In the genomic region with DNA sequence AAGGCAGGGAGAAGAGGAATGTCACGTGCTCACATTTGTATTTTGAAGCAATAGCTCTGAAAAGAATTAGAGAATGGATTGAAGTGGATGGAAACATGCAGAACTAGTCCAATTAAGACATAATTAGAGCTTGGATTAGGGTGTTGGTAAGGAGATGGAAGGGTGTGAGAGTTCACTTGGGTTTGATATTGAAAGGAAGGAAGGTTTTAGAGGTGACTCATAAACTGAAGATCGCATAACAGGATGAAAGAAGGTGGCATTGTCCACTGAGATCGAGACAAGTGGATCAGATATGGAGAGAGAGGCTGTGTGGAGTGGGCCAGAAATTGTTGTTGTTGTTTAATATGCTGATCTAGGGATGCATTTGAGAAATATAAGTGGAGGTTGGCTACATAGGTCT, we compare ENCODE assay signal across 28 cellular contexts.
DNase-seq lines count a peak whose midpoint lies in the region; ATAC-seq and TF ChIP-seq lines count a peak whose summit lies in the region.
"Had no signal": no experiment of that assay in that cellular context is flagged by ENCODE, and none has a peak within 500 bp of the region (broad histone marks: within the 10 kb centered on the region; RNA-seq: fewer than 3 reads in every experiment).

No MANE protein-coding gene starts in this region.

- no peak overlapping the region for H3K27ac Mint-ChIP-seq in MCF 10A (ENCODE audit: low read depth, unreplicated experiment)
- no peak overlapping the region for H3K27ac Mint-ChIP-seq in activated CD4-positive, alpha-beta T cell treated with anti-CD3 and anti-CD28 coated beads for 36 hours
- H3K27ac Mint-ChIP-seq: activated naive CD8-positive, alpha-beta T cell treated with anti-CD3 and anti-CD28 coated beads, Interleukin-2, amount 10 ng/mL, durations not matched to agents 7 days and 5 days; activated T-helper 2 cell treated with anti-CD3 and anti-CD28 coated beads, Interferon-gamma antibody, Interleukin-2, Interleukin-4, amounts not matched to agents 10 μg/mL and 5 μg/mL and 100 μg/mL, durations not matched to agents 14 hours and 24 hours and 36 hours; stimulated activated naive CD8-positive, alpha-beta T cell treated with anti-CD3 and anti-CD28 coated beads, Interleukin-15, amount 100 ng/mL, for 72 hours; T-helper 2 cell treated with Interferon-gamma antibody and Interleukin-4, amounts not matched to agents 5 μg/mL and 100 μg/mL, for 36 hours had no signal

- no peak; the same call in 1 of the 2 replicates for ATAC-seq in PC-3
- no peak for ATAC-seq in activated CD4-positive, alpha-beta T cell treated with anti-CD3 and anti-CD28 coated beads for 36 hours
- ATAC-seq: body of pancreas; stimulated activated naive CD8-positive, alpha-beta T cell treated with anti-CD3 and anti-CD28 coated beads, Interleukin-15, amount 100 ng/mL, for 72 hours had no signal

- no peaks in the 10 kb centered on the region for H3K79me2 ChIP-seq in PC-3 (ENCODE audit: low read length)

- no peak overlapping the region for H3K9ac ChIP-seq in PC-3 (ENCODE audit: low read length)
- H3K9ac ChIP-seq: BLaER1 had no signal

- no peak overlapping the region for H3K4me3 ChIP-seq in breast epithelium
- H3K4me3 ChIP-seq in PC-3 (ENCODE audit: low read length): no peak overlapping the region
- no peak overlapping the region for H3K4me3 ChIP-seq in epithelial cell of esophagus (ENCODE audit: low read length)
- H3K4me3 ChIP-seq: BLaER1, body of pancreas, esophagus squamous epithelium, Peyer's patch, spleen, tibial nerve had no signal

- H3K4me3 Mint-ChIP-seq in MCF 10A (ENCODE audit: unreplicated experiment): no peak overlapping the region
- H3K4me3 Mint-ChIP-seq in activated CD4-positive, alpha-beta T cell treated with anti-CD3 and anti-CD28 coated beads for 36 hours: no peak overlapping the region
- H3K4me3 Mint-ChIP-seq: activated naive CD8-positive, alpha-beta T cell treated with anti-CD3 and anti-CD28 coated beads, Interleukin-2, amount 10 ng/mL, durations not matched to agents 7 days and 5 days; stimulated activated naive CD8-positive, alpha-beta T cell treated with anti-CD3 and anti-CD28 coated beads, Interleukin-15, amount 100 ng/mL, for 72 hours; T-helper 2 cell treated with Interferon-gamma antibody and Interleukin-4, amounts not matched to agents 5 μg/mL and 100 μg/mL, for 36 hours had no signal

- H3K9me3 ChIP-seq in breast epithelium (no peaks in the 10 kb centered on the region), PC-3 (ENCODE audit: low read length) (no peaks in the 10 kb centered on the region)
- H3K9me3 ChIP-seq: BLaER1, body of pancreas, Caco-2, esophagus squamous epithelium, Peyer's patch, spleen, tibial nerve had no signal

- BruUV-seq in MCF 10A (replicated peaks; lab: Mats Ljungman, UMichigan) (no TSS peak), PC-3 (replicated peaks; lab: Mats Ljungman, UMichigan) (no TSS peak)

- POLR2A ChIA-PET in MCF 10A (lab: Yijun Ruan, JAX) (interaction anchor here (0.7 to 2.4 kb wide), 5 partner anchors 11 to 62 kb away, joined by 3 to 11 read pairs (median 3); no protein-coding TSS in a partner anchor), PC-3 (lab: Charles Lee; ENCODE audit: unreplicated experiment) (no interaction called here)
- POLR2A ChIA-PET in activated CD4-positive, alpha-beta T cell treated with anti-CD3 and anti-CD28 coated beads for 36 hours (lab: Charles Lee): no interaction called here

- no peak for TF ChIP-seq POLR2A in breast epithelium (IDR thresholded peaks at IDR 0.05)

- no peak overlapping the region for H3K4me2 ChIP-seq in PC-3 (ENCODE audit: low read length)
- H3K4me2 ChIP-seq: BLaER1 had no signal

- H3K9me3 Mint-ChIP-seq in MCF 10A (ENCODE audit: unreplicated experiment): no peaks in the 10 kb centered on the region
- H3K9me3 Mint-ChIP-seq in activated CD4-positive, alpha-beta T cell treated with anti-CD3 and anti-CD28 coated beads for 36 hours (ENCODE audit: low read depth): no peaks in the 10 kb centered on the region
- H3K9me3 Mint-ChIP-seq: activated naive CD8-positive, alpha-beta T cell treated with anti-CD3 and anti-CD28 coated beads, Interleukin-2, amount 10 ng/mL, durations not matched to agents 7 days and 5 days; activated T-helper 2 cell treated with anti-CD3 and anti-CD28 coated beads, Interferon-gamma antibody, Interleukin-2, Interleukin-4, amounts not matched to agents 10 μg/mL and 5 μg/mL and 100 μg/mL, durations not matched to agents 14 hours and 24 hours and 36 hours; T-helper 2 cell treated with Interferon-gamma antibody and Interleukin-4, amounts not matched to agents 5 μg/mL and 100 μg/mL, for 36 hours had no signal

- H3K36me3 ChIP-seq in breast epithelium: no peaks in the 10 kb centered on the region
- no peaks in the 10 kb centered on the region for H3K36me3 ChIP-seq in PC-3 (ENCODE audit: low read depth, low read length)
- H3K36me3 ChIP-seq: BLaER1, esophagus squamous epithelium, Peyer's patch, spleen, tibial nerve had no signal

- H3K27me3 Mint-ChIP-seq in MCF 10A (ENCODE audit: insufficient read depth, unreplicated experiment): no peaks in the 10 kb centered on the region
- no peaks in the 10 kb centered on the region for H3K27me3 Mint-ChIP-seq in activated CD4-positive, alpha-beta T cell treated with anti-CD3 and anti-CD28 coated beads for 36 hours
- H3K27me3 Mint-ChIP-seq: activated naive CD8-positive, alpha-beta T cell treated with anti-CD3 and anti-CD28 coated beads, Interleukin-2, amount 10 ng/mL, durations not matched to agents 7 days and 5 days; stimulated activated naive CD8-positive, alpha-beta T cell treated with anti-CD3 and anti-CD28 coated beads, Interleukin-15, amount 100 ng/mL, for 72 hours had no signal

- intact Hi-C loops in MCF 10A (cut with micrococcal nuclease) (loop anchor here (2.0 kb wide), 1 partner anchor 27 kb away; no protein-coding TSS in a partner anchor), breast epithelium (cut with DNase I; ENCODE audit: low total_unique reads) (no loop called here), PC-3 (cut with micrococcal nuclease) (no loop called here)
- intact Hi-C loops in activated CD4-positive, alpha-beta T cell treated with anti-CD3 and anti-CD28 coated beads for 36 hours (cut with DNase I, micrococcal nuclease): no loop called here

- no peaks in the 10 kb centered on the region for H4K20me1 ChIP-seq in PC-3 (ENCODE audit: low read length)
- H4K20me1 ChIP-seq: BLaER1 had no signal

- H3F3A ChIP-seq in PC-3 (ENCODE audit: low read length, unreplicated experiment): no peaks in the 10 kb centered on the region

- peak; percentile 63 for DNase-seq in MCF 10A (ENCODE audit: unreplicated experiment)
- DNase-seq in breast epithelium (ENCODE audit: low spot score in 2 of 2): no peak
- DNase-seq in PC-3: peak; percentile 35
- DNase-seq in epithelial cell of esophagus (ENCODE audit: low read depth): peak; percentile 67
- no peak for DNase-seq in Kasumi-1 (lab: John Stamatoyannopoulos, UW)
- DNase-seq in NCI-H2107 (lab: John Stamatoyannopoulos, UW): no peak
- DNase-seq in C1 segment of cervical spinal cord (lab: John Stamatoyannopoulos, UW): no peak
- no peak for DNase-seq in activated CD4-positive, alpha-beta T cell treated with anti-CD3 and anti-CD28 coated beads for 36 hours
- DNase-seq: activated CD4-positive, alpha-beta T cell treated with anti-CD3 and anti-CD28 coated beads, Interleukin-2, amount 50 U/mL, for 4 hours; activated CD8-positive, alpha-beta memory T cell treated with anti-CD3 and anti-CD28 coated beads, Interleukin-2, amount 50 U/mL, for 48 hours; activated naive CD8-positive, alpha-beta T cell treated with anti-CD3 and anti-CD28 coated beads, Interleukin-2, amount 10 ng/mL, durations not matched to agents 7 days and 5 days; body of pancreas; Caco-2; effector memory CD4-positive, alpha-beta T cell; esophagus squamous epithelium; kidney glomerular epithelial cell; NCI-H146; NCI-H2171; occipital lobe; Peyer's patch; retina; spleen; stimulated activated CD4-positive, alpha-beta T cell treated with anti-CD3 and anti-CD28 coated beads, Interleukin-4, amount 100 ng/mL, for 1 hour; stimulated activated naive CD8-positive, alpha-beta T cell treated with anti-CD3 and anti-CD28 coated beads, Interleukin-15, amount 100 ng/mL, for 72 hours had no signal

- H3K27ac ChIP-seq in breast epithelium: no peak overlapping the region
- H3K27ac ChIP-seq in PC-3 (ENCODE audit: low read length): no peak overlapping the region
- H3K27ac ChIP-seq: BLaER1, body of pancreas, esophagus squamous epithelium, Peyer's patch, spleen, tibial nerve had no signal

- H3K4me1 Mint-ChIP-seq in MCF 10A (ENCODE audit: insufficient read depth, unreplicated experiment): peaks cover 5% of the 10 kb centered on the region
- H3K4me1 Mint-ChIP-seq in activated CD4-positive, alpha-beta T cell treated with anti-CD3 and anti-CD28 coated beads for 36 hours: no peaks in the 10 kb centered on the region
- H3K4me1 Mint-ChIP-seq: activated naive CD8-positive, alpha-beta T cell treated with anti-CD3 and anti-CD28 coated beads, Interleukin-2, amount 10 ng/mL, durations not matched to agents 7 days and 5 days; stimulated activated naive CD8-positive, alpha-beta T cell treated with anti-CD3 and anti-CD28 coated beads, Interleukin-15, amount 100 ng/mL, for 72 hours had no signal

- CTCF ChIA-PET in MCF 10A (lab: Yijun Ruan, JAX) (interaction anchor here (1.3 kb wide), 1 partner anchor 16 kb away, joined by 4 read pairs; no protein-coding TSS in a partner anchor), PC-3 (lab: Charles Lee) (no interaction called here)
- CTCF ChIA-PET in activated CD4-positive, alpha-beta T cell treated with anti-CD3 and anti-CD28 coated beads for 36 hours (lab: Charles Lee): interaction anchor here (0.6 kb wide), 1 partner anchor 15 kb away, joined by 6 read pairs; no protein-coding TSS in a partner anchor

- H3K27me3 ChIP-seq in breast epithelium (no peaks in the 10 kb centered on the region), PC-3 (ENCODE audit: low read length) (no peaks in the 10 kb centered on the region)
- H3K27me3 ChIP-seq: BLaER1, body of pancreas, esophagus squamous epithelium, Peyer's patch, spleen, tibial nerve had no signal

- peaks cover 4% of the 10 kb centered on the region for H3K36me3 Mint-ChIP-seq in MCF 10A (ENCODE audit: insufficient read depth, unreplicated experiment)
- H3K36me3 Mint-ChIP-seq in activated CD4-positive, alpha-beta T cell treated with anti-CD3 and anti-CD28 coated beads for 36 hours (ENCODE audit: low read depth): no peaks in the 10 kb centered on the region
- H3K36me3 Mint-ChIP-seq: activated naive CD8-positive, alpha-beta T cell treated with anti-CD3 and anti-CD28 coated beads, Interleukin-2, amount 10 ng/mL, durations not matched to agents 7 days and 5 days had no signal

- no peaks in the 10 kb centered on the region for H3K9me2 ChIP-seq in PC-3 (replicated peaks; ENCODE audit: low read length)

- no peak overlapping the region for H2AFZ ChIP-seq in PC-3 (ENCODE audit: low read length)

- H3K4me1 ChIP-seq in breast epithelium (no peaks in the 10 kb centered on the region), PC-3 (ENCODE audit: insufficient read depth, low read length) (peaks cover 10% of the 10 kb centered on the region; the same call in 1 of the 2 replicates)
- H3K4me1 ChIP-seq: BLaER1, body of pancreas, Caco-2, Peyer's patch, spleen, tibial nerve had no signal

- no peak for TF ChIP-seq CTCF in MCF 10A (IDR thresholded peaks at IDR 0.05; ENCODE audit: unreplicated experiment)
- TF ChIP-seq CTCF in breast epithelium (IDR thresholded peaks at IDR 0.05): no peak
- no peak for TF ChIP-seq CTCF in PC-3 (conservative IDR thresholded peaks at IDR 0.05; ENCODE audit: low read depth, low read length)
- TF ChIP-seq CTCF in epithelial cell of esophagus (IDR thresholded peaks at IDR 0.05; ENCODE audit: insufficient read depth, low read depth, low read length, missing control alignments): no peak

Comparison
In these comparisons a context has a peak if more than half of its experiments do, and no peak if none do; other contexts are left out.
1. DNase-seq: peak in MCF 10A (single experiment), PC-3 (single experiment) and epithelial cell of esophagus (single experiment); none in breast epithelium (0 of 2), Kasumi-1 (0 of 2), NCI-H2107 (single experiment), C1 segment of cervical spinal cord (0 of 14) and activated CD4-positive, alpha-beta T cell treated with anti-CD3 and anti-CD28 coated beads for 36 hours (single experiment).